ENCODE assay signal across 18 cellular contexts in the genomic region with DNA sequence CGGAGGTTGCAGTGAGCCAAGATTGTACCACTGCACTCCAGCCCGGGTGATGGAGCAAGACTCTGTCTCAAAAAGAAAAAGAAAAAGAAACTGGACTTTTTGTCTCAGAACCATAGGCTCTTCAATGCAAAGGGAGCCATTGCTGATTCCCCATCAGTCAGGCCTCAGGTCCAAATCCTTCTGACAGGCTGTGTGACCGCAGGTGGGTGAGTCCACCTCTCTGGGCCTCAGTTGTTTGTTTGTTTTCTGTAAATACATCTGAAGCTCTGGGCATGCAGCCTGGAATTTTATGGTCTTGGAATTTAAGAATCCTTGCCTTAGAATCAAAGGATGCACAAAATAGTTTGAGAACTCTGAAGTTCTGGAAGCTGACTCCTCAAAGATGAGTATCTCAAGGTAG. TPM values are rescaled to one million over a fixed set of nuclear protein-coding genes. Genes with fewer than 3 reads are reported as not detected.
DNase-seq lines count a peak whose midpoint lies in the region; ATAC-seq and TF ChIP-seq lines count a peak whose summit lies in the region.
"Had no signal": no experiment of that assay in that cellular context is flagged by ENCODE, and none has a peak within 500 bp of the region (broad histone marks: within the 10 kb centered on the region; RNA-seq: fewer than 3 reads in every experiment).

No MANE protein-coding gene starts in this region.

- H4K20me1 ChIP-seq in neural cell (ENCODE audit: insufficient read depth), result no peaks in the 10 kb centered on the region

- no peaks in the 10 kb centered on the region for H3K9me3 ChIP-seq in heart left ventricle
- H3K9me3 ChIP-seq in neural cell (ENCODE audit: low read length), result no peaks in the 10 kb centered on the region
- H3K9me3 ChIP-seq: BLaER1 treated with 17β-estradiol and CSF1 and Interleukin-3, amounts not matched to agents 10 nM and 100 nM; HAP-1 had no signal

- TF ChIP-seq EP300 in neural cell (conservative IDR thresholded peaks at IDR 0.05; ENCODE audit: poor library complexity, severe bottlenecking), result no peak

- WGBS in heart left ventricle, 4 donors, result 76 to 88% (median 80%) methylated on average over 3 of the region's 3 CpGs

- H3K4me3 ChIP-seq in heart left ventricle, result peak overlapping the region in 7 of 12 donors; percentile 31 to 48 (median 44)
- peak overlapping the region; percentile 100 for H3K4me3 ChIP-seq in neural cell (ENCODE audit: low read length)
- H3K4me3 ChIP-seq: BLaER1 treated with 17β-estradiol and CSF1 and Interleukin-3, amounts not matched to agents 10 nM and 100 nM; GM23248; HAP-1 had no signal

- no peak for DNase-seq in heart left ventricle
- DNase-seq in Right ventricle myocardium inferior (ENCODE audit: missing footprints), result no peak
- DNase-seq in WTC11 (ENCODE audit: low spot score), result no peak
- no peak for DNase-seq in type B pancreatic cell (ENCODE audit: extremely low spot score, unreplicated experiment)
- no peak for DNase-seq in NK-92 (lab: John Stamatoyannopoulos, UW; ENCODE audit: unreplicated experiment)
- no peak for DNase-seq in A172 (ENCODE audit: low spot score)
- DNase-seq in NCI-H82 treated with DMSO at 0.1 percent for 48 hours (lab: John Stamatoyannopoulos, UW; ENCODE audit: unreplicated experiment), result no peak
- DNase-seq: Calu3; CD8-positive, alpha-beta T cell; DND-41; GM23248 had no signal

- H3K36me3 ChIP-seq in heart left ventricle, result peaks cover 0 to 54% (median 15%) of the 10 kb centered on the region in 9 donors
- H3K36me3 ChIP-seq in neural cell (ENCODE audit: insufficient read depth, low read length), result no peaks in the 10 kb centered on the region
- H3K36me3 ChIP-seq: HAP-1 had no signal

- TF ChIP-seq CTCF in heart left ventricle (IDR thresholded peaks at IDR 0.05) (no peak), WTC11 (IDR thresholded peaks at IDR 0.05) (no peak), neural cell (IDR thresholded peaks at IDR 0.05; ENCODE audit: poor library complexity, severe bottlenecking) (no peak), type B pancreatic cell (conservative IDR thresholded peaks at IDR 0.05) (no peak)

- H3K4me1 Mint-ChIP-seq in WTC11 (peaks cover 6% of the 10 kb centered on the region; the same call in 1 of the 2 replicates), type B pancreatic cell (ENCODE audit: unreplicated experiment) (peaks cover 5% of the 10 kb centered on the region)

- H3K27ac ChIP-seq in heart left ventricle, result peak overlapping the region in 11 of 12 donors; percentile 37 to 80 (median 61)
- no peak overlapping the region for H3K27ac ChIP-seq in neural cell (ENCODE audit: low read length)
- H3K27ac ChIP-seq: 22Rv1; BLaER1 treated with 17β-estradiol and CSF1 and Interleukin-3, amounts not matched to agents 10 nM and 100 nM; GM23248 had no signal

- intact Hi-C loops in heart left ventricle (cut with DNase I), result no loop called here
- intact Hi-C loops in Right ventricle myocardium inferior (cut with DNase I), result no loop called here

- peaks cover 6 to 69% (median 17%) of the 10 kb centered on the region in 12 donors for H3K4me1 ChIP-seq in heart left ventricle
- H3K4me1 ChIP-seq: HAP-1 had no signal

- H3K9me3 Mint-ChIP-seq in WTC11, result no peaks in the 10 kb centered on the region
- H3K9me3 Mint-ChIP-seq in type B pancreatic cell, result no peaks in the 10 kb centered on the region
- H3K9me3 Mint-ChIP-seq: CD8-positive, alpha-beta T cell had no signal

- peak overlapping the region; percentile 100 for H3K9ac ChIP-seq in neural cell (ENCODE audit: low read length)
- H3K9ac ChIP-seq: BLaER1 treated with 17β-estradiol and CSF1 and Interleukin-3, amounts not matched to agents 10 nM and 100 nM; GM23248 had no signal

- H3K79me2 ChIP-seq in neural cell (replicated peaks; ENCODE audit: insufficient read depth, low read length), result peaks cover 26% of the 10 kb centered on the region

- CTCF ChIA-PET in WTC11 (lab: Charles Lee), result interaction anchor here (0.6 to 3.3 kb wide), 7 partner anchors 14 to 252 kb away, joined by 3 to 34 read pairs (median 10); a partner anchor contains a TSS

- TF ChIP-seq RAD21 in neural cell (conservative IDR thresholded peaks at IDR 0.05), result no peak

- H3K9me2 ChIP-seq in neural cell (ENCODE audit: insufficient read depth, low read length), result no peaks in the 10 kb centered on the region

- H3K36me3 Mint-ChIP-seq in WTC11, result no peaks in the 10 kb centered on the region
- no peaks in the 10 kb centered on the region for H3K36me3 Mint-ChIP-seq in type B pancreatic cell

- no peaks in the 10 kb centered on the region for H3F3A ChIP-seq in neural cell (ENCODE audit: insufficient read depth, low read length, poor library complexity, severe bottlenecking)

- H2AFZ ChIP-seq in neural cell (ENCODE audit: low read depth, low read length), result no peak overlapping the region
- H2AFZ ChIP-seq: GM23248 had no signal

- no peak for TF ChIP-seq POLR2A in heart left ventricle (IDR thresholded peaks at IDR 0.05)

- H3K27me3 ChIP-seq in heart left ventricle (peaks cover 0 to 35% (median 17%) of the 10 kb centered on the region in 9 donors), neural cell (ENCODE audit: insufficient read depth, low read depth, low read length) (no peaks in the 10 kb centered on the region)
- H3K27me3 ChIP-seq: BLaER1 treated with 17β-estradiol and CSF1 and Interleukin-3, amounts not matched to agents 10 nM and 100 nM had no signal

- POLR2A ChIA-PET in WTC11 (lab: Charles Lee), result interaction anchor here (0.9 kb wide), 1 partner anchor 15 kb away, joined by 4 read pairs; no protein-coding TSS in a partner anchor

- H3K27ac Mint-ChIP-seq in WTC11 (no peak overlapping the region), type B pancreatic cell (no peak overlapping the region)
- H3K27ac Mint-ChIP-seq: B cell; CD8-positive, alpha-beta T cell had no signal

- no peak overlapping the region for H3K4me2 ChIP-seq in neural cell (ENCODE audit: low read length)
- H3K4me2 ChIP-seq: BLaER1 treated with 17β-estradiol and CSF1 and Interleukin-3, amounts not matched to agents 10 nM and 100 nM had no signal

- H3K4me3 Mint-ChIP-seq in WTC11 (peak overlapping the region; percentile 62; the same call in 1 of the 2 replicates), type B pancreatic cell (peak overlapping the region; percentile 64)
- H3K4me3 Mint-ChIP-seq: B cell; CD8-positive, alpha-beta T cell had no signal

- ATAC-seq in heart left ventricle, result no peak
- ATAC-seq in Right ventricle myocardium inferior, result no peak
- ATAC-seq in WTC11, result no peak
- ATAC-seq: CD8-positive, alpha-beta T cell had no signal

- peaks cover 56% of the 10 kb centered on the region for H3K27me3 Mint-ChIP-seq in WTC11 (ENCODE audit: low read depth)
- H3K27me3 Mint-ChIP-seq in type B pancreatic cell, result peaks cover 53% of the 10 kb centered on the region
- H3K27me3 Mint-ChIP-seq: B cell had no signal

TF ChIP-seq in neural cell, 6 proteins besides CTCF, POLR2A, EP300 and RAD21 (continues in another document):
- TF ChIP-seq POLR2AphosphoS5 (IDR thresholded peaks at IDR 0.05) (no peak), SMC3 (conservative IDR thresholded peaks at IDR 0.05; ENCODE audit: poor library complexity) (no peak), EZH2 (IDR thresholded peaks at IDR 0.05; ENCODE audit: borderline replicate concordance, insufficient read depth, low read length, poor library complexity, severe bottlenecking) (no peak), TAF1 (IDR thresholded peaks at IDR 0.05; ENCODE audit: low read depth) (no peak)

RNA-seq across cellular contexts. Expression of a gene that starts 21.1 kb away (rescaled TPM):
- total RNA-seq in heart left ventricle, result 1 to 10 TPM; 1.7 to 9.2 (median 3.3) TPM
- 1 to 10 TPM; 3.4 to 5.2 TPM for polyA plus RNA-seq in heart left ventricle
- 3.8 TPM for total RNA-seq in Right ventricle myocardium inferior
- total RNA-seq in WTC11 (2021), result 14.4 to 19.4 TPM (median 16.6 TPM) in 3 replicates
- 54.1 and 59.7 TPM in 2 replicates for polyA plus RNA-seq in neural cell
- 19.9 and 22.4 TPM in 2 replicates for polyA minus RNA-seq in neural cell
- 21.5 and 21.9 TPM in 2 replicates for total RNA-seq in type B pancreatic cell (ENCODE audit: low replicate concordance)
- total RNA-seq in A172 (2014; rRNA removed; shearing (Covaris generic)), result 12.7 and 16.3 TPM in 2 replicates

RNA-seq across cellular contexts. Expression of a gene that starts 22.2 kb away (rescaled TPM):
- 10 to 100 TPM; 13.7 to 38.9 (median 16.9) TPM for total RNA-seq in heart left ventricle
- polyA plus RNA-seq in heart left ventricle, result 10 to 100 TPM; 21.1 to 24.8 TPM
- 21.3 TPM for total RNA-seq in Right ventricle myocardium inferior
- 3.3 to 5.4 TPM (median 3.4 TPM) in 3 replicates for total RNA-seq in WTC11 (2021)
- polyA plus RNA-seq in neural cell, result 14.5 and 19.4 TPM in 2 replicates
- 19.2 and 23.9 TPM in 2 replicates for polyA minus RNA-seq in neural cell
- 1.6 and 7.1 TPM in 2 replicates for total RNA-seq in type B pancreatic cell (ENCODE audit: low replicate concordance)
- total RNA-seq in A172 (2014; rRNA removed; shearing (Covaris generic)), result 1.7 and 2.1 TPM in 2 replicates
- total RNA-seq: Calu3, GM23248, HT-29 had no signal
- polyA plus RNA-seq: GM23248 had no signal

RNA-seq across cellular contexts. Expression of a gene that starts 29.6 kb away (rescaled TPM):
- total RNA-seq in heart left ventricle (10 to 100 TPM; 35.6 to 60.3 (median 47.8) TPM), Right ventricle myocardium inferior (49.9 TPM), WTC11 (2021) (106 to 111 TPM (median 107 TPM) in 3 replicates), type B pancreatic cell (ENCODE audit: low replicate concordance) (65.8 and 77.3 TPM in 2 replicates)
- polyA plus RNA-seq in heart left ventricle (10 to 100 TPM; 26.2 to 30.4 TPM), neural cell (195 and 253 TPM in 2 replicates)
- 67.1 and 102 TPM in 2 replicates for polyA minus RNA-seq in neural cell
- 36.9 and 61.3 TPM in 2 replicates for total RNA-seq in A172 (2014; rRNA removed; shearing (Covaris generic))

RNA-seq across cellular contexts. Expression of a gene that starts 40.4 kb away (rescaled TPM):
- total RNA-seq in heart left ventricle, result under 1 TPM in 8 of 9 donors, not detected in 1; 0.09 to 0.61 (median 0.24) TPM
- under 1 TPM in 1 of 2 donors, not detected in 1; 0.34 TPM for polyA plus RNA-seq in heart left ventricle
- total RNA-seq in Right ventricle myocardium inferior, result 0.30 TPM
- not detected in 3 replicates for total RNA-seq in WTC11 (2021)
- polyA plus RNA-seq in neural cell, result 0.11 and 0.26 TPM in 2 replicates
- not detected in 2 replicates for polyA minus RNA-seq in neural cell
- total RNA-seq in type B pancreatic cell (ENCODE audit: low replicate concordance), result 0.10 TPM in 1 of 2 replicates, not detected in the other
- total RNA-seq in A172 (2014; rRNA removed; shearing (Covaris generic)), result 0.05 and 0.07 TPM in 2 replicates
- total RNA-seq: B cell, Calu3, GM23248, H4, HT-29 had no signal

RNA-seq across cellular contexts. Expression of a gene that starts 40.8 kb away (rescaled TPM):
- total RNA-seq in heart left ventricle (10 to 100 TPM in 7 of 9 donors, 1 to 10 TPM in 2; 7.3 to 30.5 (median 13.5) TPM), Right ventricle myocardium inferior (14.2 TPM), WTC11 (2021) (13.1 to 16.9 TPM (median 13.9 TPM) in 3 replicates), type B pancreatic cell (ENCODE audit: low replicate concordance) (12.0 and 13.9 TPM in 2 replicates)
- polyA plus RNA-seq in heart left ventricle (10 to 100 TPM; 14.0 to 44.7 TPM), neural cell (20.0 and 21.9 TPM in 2 replicates)
- polyA minus RNA-seq in neural cell, result 11.7 and 12.8 TPM in 2 replicates
- total RNA-seq in A172 (2014; rRNA removed; shearing (Covaris generic)), result 43.8 and 55.8 TPM in 2 replicates
